ENCODE assay signal across 8 cellular contexts in the genomic region with DNA sequence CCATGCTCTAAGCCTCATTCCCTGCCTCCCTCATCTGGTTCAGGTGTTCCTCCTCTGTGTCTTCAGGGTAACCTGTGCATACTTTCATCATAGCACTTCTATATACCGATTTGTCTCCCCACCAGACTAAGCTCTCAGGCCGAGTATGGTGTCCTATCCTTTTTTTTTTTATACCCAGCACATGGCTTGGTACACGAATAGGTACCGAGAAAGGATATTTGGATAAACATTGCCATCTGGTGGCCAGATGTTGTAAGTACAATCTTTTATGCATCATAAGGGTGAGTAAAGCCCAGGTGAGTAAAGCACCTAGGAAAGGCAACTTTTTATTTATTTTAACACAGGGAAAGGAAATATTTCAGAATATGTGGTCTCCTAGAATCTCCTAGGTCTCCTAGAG.
DNase-seq lines count a peak whose midpoint lies in the region; ATAC-seq, FAIRE-seq and TF ChIP-seq lines count a peak whose summit lies in the region.

No MANE protein-coding gene starts in this region.

- FAIRE-seq in TTC549 (lab: Jason Lieb, UNC): peak; percentile 34

- no peak overlapping the region for H3K4me3 ChIP-seq in NB4 (ENCODE audit: low read depth, low read length)

- DNase-seq in activated gamma-delta T cell treated with Interleukin-2 at 50 U/mL for 16 hours: peak; percentile 8
- DNase-seq in activated gamma-delta T cell (lab: John Stamatoyannopoulos, UW): no peak
- DNase-seq in NB4 (ENCODE audit: low read depth): peak; percentile 53
- peak; percentile 40 for DNase-seq in fibroblast of peridontal ligament (ENCODE audit: extremely low read depth)
- DNase-seq in pons (ENCODE audit: low spot score): peak; percentile 11
- no peak for DNase-seq in GDM1 (lab: John Stamatoyannopoulos, UW)

- peak; percentile 66 for ATAC-seq in GM21526 (IDR thresholded peaks at IDR 0.05; ENCODE audit: low FRiP score, unreplicated experiment)

- TF ChIP-seq POLR2A in NB4 (IDR thresholded peaks at IDR 0.05; ENCODE audit: extremely low read depth, insufficient read length): no peak

- peak; percentile 15 for TF ChIP-seq CTCF in NB4 (IDR thresholded peaks at IDR 0.05; ENCODE audit: low read depth, low read length)

Comparison
In these comparisons a context has a peak if more than half of its experiments do, and no peak if none do; other contexts are left out.
1. DNase-seq: peak in activated gamma-delta T cell treated with Interleukin-2 at 50 U/mL for 16 hours (single experiment), NB4 (single experiment), fibroblast of peridontal ligament (single experiment) and pons (single experiment); none in activated gamma-delta T cell (single experiment) and GDM1 (single experiment).